Comparison of ENCODE assay signal across 14 cellular contexts in genomic region chr6:143805832-143806281, GRCh38. TPM values are rescaled to one million over a fixed set of nuclear protein-coding genes. Genes with fewer than 3 reads are reported as not detected.
DNase-seq lines count a peak whose midpoint lies in the region; ATAC-seq, FAIRE-seq and TF ChIP-seq lines count a peak whose summit lies in the region.
"Had no signal": no experiment of that assay in that cellular context is flagged by ENCODE, and none has a peak within 500 bp of the region (broad histone marks: within the 10 kb centered on the region; RNA-seq: fewer than 3 reads in every experiment).

No MANE protein-coding gene starts in this region.

- 67% methylated on average over 5 of the region's 5 CpGs for WGBS in hepatocyte (ENCODE audit: low lambda C conversion rate, missing lambda C conversion rate)

- H3K27ac Mint-ChIP-seq in HFFc6 = peak overlapping the region; percentile 42
- H3K27ac Mint-ChIP-seq in activated T-helper 17 cell treated with anti-CD3 and anti-CD28 coated beads, Interleukin-2, amount 50 U/mL, for 72 hours = peak overlapping the region; percentile 91

- H3K79me2 ChIP-seq in hepatocyte = peaks cover 12% of the 10 kb centered on the region

- no peak overlapping the region for H2AFZ ChIP-seq in hepatocyte

- no peaks in the 10 kb centered on the region for H3K27me3 ChIP-seq in AG04450 (ENCODE audit: control insufficient read depth, insufficient read depth, low read length)
- no peaks in the 10 kb centered on the region for H3K27me3 ChIP-seq in hepatocyte
- H3K27me3 ChIP-seq: vagina had no signal

- H3K4me1 Mint-ChIP-seq in HFFc6 (ENCODE audit: low read depth) = peaks cover 44% of the 10 kb centered on the region
- H3K4me1 Mint-ChIP-seq in activated T-helper 17 cell treated with anti-CD3 and anti-CD28 coated beads, Interleukin-2, amount 50 U/mL, for 72 hours = peaks cover 32% of the 10 kb centered on the region

- CTCF ChIA-PET in AG04450 (lab: Charles Lee) = interaction anchor here (2.1 kb wide), 1 partner anchor 231 kb away, joined by 13 read pairs; no protein-coding TSS in a partner anchor

- no peaks in the 10 kb centered on the region for H4K20me1 ChIP-seq in hepatocyte (ENCODE audit: insufficient read depth, poor library complexity, severe bottlenecking)

- H3K4me3 Mint-ChIP-seq in HFFc6 = peak overlapping the region; percentile 3; the same call in 1 of the 2 replicates
- H3K4me3 Mint-ChIP-seq in activated T-helper 17 cell treated with anti-CD3 and anti-CD28 coated beads, Interleukin-2, amount 50 U/mL, for 72 hours = peak overlapping the region; percentile 68

- H3K27me3 Mint-ChIP-seq in HFFc6 (ENCODE audit: insufficient read depth) = no peaks in the 10 kb centered on the region
- no peaks in the 10 kb centered on the region for H3K27me3 Mint-ChIP-seq in activated T-helper 17 cell treated with anti-CD3 and anti-CD28 coated beads, Interleukin-2, amount 50 U/mL, for 72 hours

- no peaks in the 10 kb centered on the region for H3K9me3 ChIP-seq in AG04450 (ENCODE audit: control insufficient read depth, insufficient read depth, low read length)
- H3K9me3 ChIP-seq in hepatocyte (ENCODE audit: low read depth) = no peaks in the 10 kb centered on the region
- H3K9me3 ChIP-seq: vagina had no signal

- H3K36me3 Mint-ChIP-seq in HFFc6 (ENCODE audit: low read depth) = peaks cover 50% of the 10 kb centered on the region
- H3K36me3 Mint-ChIP-seq in activated T-helper 17 cell treated with anti-CD3 and anti-CD28 coated beads, Interleukin-2, amount 50 U/mL, for 72 hours (ENCODE audit: low read depth) = peaks cover 71% of the 10 kb centered on the region

- ATAC-seq in activated T-helper 17 cell treated with anti-CD3 and anti-CD28 coated beads, Interleukin-2, amount 50 U/mL, for 72 hours (replicated peaks) = peak; percentile 68
- no peak for ATAC-seq in GM18858 (IDR thresholded peaks at IDR 0.05; ENCODE audit: unreplicated experiment)
- ATAC-seq in HG02973 (IDR thresholded peaks at IDR 0.05; ENCODE audit: unreplicated experiment) = no peak

- peaks cover 3% of the 10 kb centered on the region for H3K4me1 ChIP-seq in hepatocyte (ENCODE audit: insufficient read depth)
- H3K4me1 ChIP-seq: vagina had no signal

- no peak overlapping the region for H3K4me2 ChIP-seq in hepatocyte

- no peak for FAIRE-seq in GM19239 (lab: Jason Lieb, UNC)
- FAIRE-seq: HTR-8/SVneo had no signal

- H3K27ac ChIP-seq in AG04450 (ENCODE audit: low read depth, low read length) (no peak overlapping the region), hepatocyte (peak overlapping the region; percentile 85)
- H3K27ac ChIP-seq: C4-2B, vagina had no signal

- no peak overlapping the region for H3K4me3 ChIP-seq in AG04450 (ENCODE audit: low read depth, low read length)
- no peak overlapping the region for H3K4me3 ChIP-seq in hepatocyte
- H3K4me3 ChIP-seq: vagina had no signal

- DNase-seq in AG04450 (ENCODE audit: low read depth, low spot score) (peak; percentile 8), HFFc6 (peak; percentile 31), hepatocyte (ENCODE audit: low spot score) (no peak), GM19239 (ENCODE audit: insufficient read length, low spot score) (no peak), AG20443 (ENCODE audit: low spot score) (no peak)
- DNase-seq: NCI-H1930 had no signal

- H3K36me3 ChIP-seq in hepatocyte (replicated peaks; ENCODE audit: insufficient read depth, low read depth) = no peaks in the 10 kb centered on the region

- H3K9me2 ChIP-seq in hepatocyte (replicated peaks; ENCODE audit: insufficient read depth) = no peaks in the 10 kb centered on the region

- POLR2A ChIA-PET in AG04450 (lab: Yijun Ruan, JAX) = interaction anchor here (1.2 kb wide), 1 partner anchor 37 kb away, joined by 8 read pairs; the partner anchor contains the start of gene LTV1

- peaks cover 6% of the 10 kb centered on the region; the same call in 1 of the 2 replicates for H3K9me3 Mint-ChIP-seq in HFFc6
- no peaks in the 10 kb centered on the region for H3K9me3 Mint-ChIP-seq in activated T-helper 17 cell treated with anti-CD3 and anti-CD28 coated beads, Interleukin-2, amount 50 U/mL, for 72 hours

- TF ChIP-seq CTCF in AG04450 (IDR thresholded peaks at IDR 0.05; ENCODE audit: low read depth, low read length) = no peak
- TF ChIP-seq CTCF in HFFc6 (IDR thresholded peaks at IDR 0.05) = no peak
- no peak for TF ChIP-seq CTCF in hepatocyte (IDR thresholded peaks at IDR 0.05; ENCODE audit: poor library complexity)

RNA-seq across cellular contexts. Expression of gene LTV1, which starts 37.3 kb away (rescaled TPM):
- polyA plus RNA-seq in AG04450 (2011; rRNA removed) (22.8 and 28.2 TPM in 2 replicates), hepatocyte (27.8 and 29.1 TPM in 2 replicates)
- polyA minus RNA-seq in AG04450 (2011; rRNA and poly(A)+ RNA removed) = 5.7 and 9.9 TPM in 2 replicates
- 10 to 100 TPM; 28.8 to 35.0 (median 33.6) TPM for total RNA-seq in HFFc6 (2021; fragmentation: NEBNext Ultra II Directional; extraction: Animal tissue kit (Norgen Biotek cat#: 25700))
- 10 to 100 TPM; 16.6 to 40.3 TPM for total RNA-seq in activated T-helper 17 cell treated with anti-CD3 and anti-CD28 coated beads, Interleukin-2, amount 50 U/mL, for 72 hours
- 21.6 and 22.7 TPM in 2 replicates for total RNA-seq in hepatocyte

RNA-seq across cellular contexts. Expression of gene ZC2HC1B, which starts 58.4 kb away (rescaled TPM):
- polyA plus RNA-seq in AG04450 (2011; rRNA removed) (not detected in 2 replicates), hepatocyte (not detected in 2 replicates)
- not detected in 2 replicates for polyA minus RNA-seq in AG04450 (2011; rRNA and poly(A)+ RNA removed)
- not detected for total RNA-seq in HFFc6 (2021; fragmentation: NEBNext Ultra II Directional; extraction: Animal tissue kit (Norgen Biotek cat#: 25700))
- total RNA-seq in activated T-helper 17 cell treated with anti-CD3 and anti-CD28 coated beads, Interleukin-2, amount 50 U/mL, for 72 hours = not detected
- total RNA-seq in hepatocyte = not detected in 2 replicates
- total RNA-seq: dermis blood vessel endothelial cell, mammary epithelial cell, vagina had no signal
- polyA plus RNA-seq: mammary epithelial cell had no signal

Comparison
In these comparisons a context has a peak if more than half of its experiments do, and no peak if none do; other contexts are left out.
1. DNase-seq: peak in AG04450 (single experiment) and HFFc6 (single experiment); none in hepatocyte (single experiment), GM19239 (single experiment) and AG20443 (single experiment).